1 cellular context compared by ENCODE assay signal in the genomic region with DNA sequence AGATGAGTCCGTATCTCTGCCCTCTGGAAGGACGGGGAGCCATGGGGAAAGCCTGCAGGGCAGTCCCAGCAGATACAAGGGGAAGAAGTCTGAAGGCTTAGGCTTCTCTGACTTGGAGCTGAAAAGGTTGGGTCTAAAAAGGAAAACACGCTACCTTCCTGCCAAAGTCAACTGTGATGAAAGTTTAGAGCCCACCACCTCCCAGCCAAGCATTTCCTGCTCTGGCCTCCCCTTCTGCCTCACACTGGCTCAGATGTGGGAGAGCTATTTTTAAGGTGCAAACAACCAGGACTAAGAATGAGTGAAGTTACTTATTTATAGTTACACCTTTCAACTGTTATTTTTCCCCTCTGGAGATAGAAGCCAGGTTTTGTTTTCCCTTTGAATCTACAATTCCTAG.
TF ChIP-seq lines count a peak whose summit lies in the region.

No MANE protein-coding gene starts in this region.

TF ChIP-seq in GM23338, 12 proteins besides CTCF, POLR2A, EP300 and RAD21 (continued from another document):
- TF ChIP-seq, protein P1, sequence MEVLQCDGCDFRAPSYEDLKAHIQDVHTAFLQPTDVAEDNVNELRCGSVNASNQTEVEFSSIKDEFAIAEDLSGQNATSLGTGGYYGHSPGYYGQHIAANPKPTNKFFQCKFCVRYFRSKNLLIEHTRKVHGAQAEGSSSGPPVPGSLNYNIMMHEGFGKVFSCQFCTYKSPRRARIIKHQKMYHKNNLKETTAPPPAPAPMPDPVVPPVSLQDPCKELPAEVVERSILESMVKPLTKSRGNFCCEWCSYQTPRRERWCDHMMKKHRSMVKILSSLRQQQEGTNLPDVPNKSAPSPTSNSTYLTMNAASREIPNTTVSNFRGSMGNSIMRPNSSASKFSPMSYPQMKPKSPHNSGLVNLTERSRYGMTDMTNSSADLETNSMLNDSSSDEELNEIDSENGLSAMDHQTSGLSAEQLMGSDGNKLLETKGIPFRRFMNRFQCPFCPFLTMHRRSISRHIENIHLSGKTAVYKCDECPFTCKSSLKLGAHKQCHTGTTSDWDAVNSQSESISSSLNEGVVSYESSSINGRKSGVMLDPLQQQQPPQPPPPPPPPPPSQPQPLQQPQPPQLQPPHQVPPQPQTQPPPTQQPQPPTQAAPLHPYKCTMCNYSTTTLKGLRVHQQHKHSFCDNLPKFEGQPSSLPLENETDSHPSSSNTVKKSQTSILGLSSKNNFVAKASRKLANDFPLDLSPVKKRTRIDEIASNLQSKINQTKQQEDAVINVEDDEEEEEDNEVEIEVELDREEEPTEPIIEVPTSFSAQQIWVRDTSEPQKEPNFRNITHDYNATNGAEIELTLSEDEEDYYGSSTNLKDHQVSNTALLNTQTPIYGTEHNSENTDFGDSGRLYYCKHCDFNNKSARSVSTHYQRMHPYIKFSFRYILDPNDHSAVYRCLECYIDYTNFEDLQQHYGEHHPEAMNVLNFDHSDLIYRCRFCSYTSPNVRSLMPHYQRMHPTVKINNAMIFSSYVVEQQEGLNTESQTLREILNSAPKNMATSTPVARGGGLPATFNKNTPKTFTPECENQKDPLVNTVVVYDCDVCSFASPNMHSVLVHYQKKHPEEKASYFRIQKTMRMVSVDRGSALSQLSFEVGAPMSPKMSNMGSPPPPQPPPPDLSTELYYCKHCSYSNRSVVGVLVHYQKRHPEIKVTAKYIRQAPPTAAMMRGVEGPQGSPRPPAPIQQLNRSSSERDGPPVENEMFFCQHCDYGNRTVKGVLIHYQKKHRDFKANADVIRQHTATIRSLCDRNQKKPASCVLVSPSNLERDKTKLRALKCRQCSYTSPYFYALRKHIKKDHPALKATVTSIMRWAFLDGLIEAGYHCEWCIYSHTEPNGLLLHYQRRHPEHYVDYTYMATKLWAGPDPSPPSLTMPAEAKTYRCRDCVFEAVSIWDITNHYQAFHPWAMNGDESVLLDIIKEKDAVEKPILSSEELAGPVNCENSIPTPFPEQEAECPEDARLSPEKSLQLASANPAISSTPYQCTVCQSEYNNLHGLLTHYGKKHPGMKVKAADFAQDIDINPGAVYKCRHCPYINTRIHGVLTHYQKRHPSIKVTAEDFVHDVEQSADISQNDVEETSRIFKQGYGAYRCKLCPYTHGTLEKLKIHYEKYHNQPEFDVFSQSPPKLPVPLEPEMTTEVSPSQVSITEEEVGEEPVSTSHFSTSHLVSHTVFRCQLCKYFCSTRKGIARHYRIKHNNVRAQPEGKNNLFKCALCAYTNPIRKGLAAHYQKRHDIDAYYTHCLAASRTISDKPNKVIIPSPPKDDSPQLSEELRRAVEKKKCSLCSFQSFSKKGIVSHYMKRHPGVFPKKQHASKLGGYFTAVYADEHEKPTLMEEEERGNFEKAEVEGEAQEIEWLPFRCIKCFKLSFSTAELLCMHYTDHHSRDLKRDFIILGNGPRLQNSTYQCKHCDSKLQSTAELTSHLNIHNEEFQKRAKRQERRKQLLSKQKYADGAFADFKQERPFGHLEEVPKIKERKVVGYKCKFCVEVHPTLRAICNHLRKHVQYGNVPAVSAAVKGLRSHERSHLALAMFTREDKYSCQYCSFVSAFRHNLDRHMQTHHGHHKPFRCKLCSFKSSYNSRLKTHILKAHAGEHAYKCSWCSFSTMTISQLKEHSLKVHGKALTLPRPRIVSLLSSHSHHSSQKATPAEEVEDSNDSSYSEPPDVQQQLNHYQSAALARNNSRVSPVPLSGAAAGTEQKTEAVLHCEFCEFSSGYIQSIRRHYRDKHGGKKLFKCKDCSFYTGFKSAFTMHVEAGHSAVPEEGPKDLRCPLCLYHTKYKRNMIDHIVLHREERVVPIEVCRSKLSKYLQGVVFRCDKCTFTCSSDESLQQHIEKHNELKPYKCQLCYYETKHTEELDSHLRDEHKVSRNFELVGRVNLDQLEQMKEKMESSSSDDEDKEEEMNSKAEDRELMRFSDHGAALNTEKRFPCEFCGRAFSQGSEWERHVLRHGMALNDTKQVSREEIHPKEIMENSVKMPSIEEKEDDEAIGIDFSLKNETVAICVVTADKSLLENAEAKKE (CRISPR knock-in tag; IDR thresholded peaks at IDR 0.05) = no peak
- no peak for TF ChIP-seq EZH2phosphoT487 (IDR thresholded peaks at IDR 0.05; ENCODE audit: unreplicated experiment)
- TF ChIP-seq POLR2AphosphoS5 (IDR thresholded peaks at IDR 0.05; ENCODE audit: low read depth) = no peak
- no peak for TF ChIP-seq ZNF331 (CRISPR knock-in tag; IDR thresholded peaks at IDR 0.05; ENCODE audit: low read depth)
- TF ChIP-seq JUNB (IDR thresholded peaks at IDR 0.05; ENCODE audit: unreplicated experiment) = no peak
- TF ChIP-seq, protein P2, sequence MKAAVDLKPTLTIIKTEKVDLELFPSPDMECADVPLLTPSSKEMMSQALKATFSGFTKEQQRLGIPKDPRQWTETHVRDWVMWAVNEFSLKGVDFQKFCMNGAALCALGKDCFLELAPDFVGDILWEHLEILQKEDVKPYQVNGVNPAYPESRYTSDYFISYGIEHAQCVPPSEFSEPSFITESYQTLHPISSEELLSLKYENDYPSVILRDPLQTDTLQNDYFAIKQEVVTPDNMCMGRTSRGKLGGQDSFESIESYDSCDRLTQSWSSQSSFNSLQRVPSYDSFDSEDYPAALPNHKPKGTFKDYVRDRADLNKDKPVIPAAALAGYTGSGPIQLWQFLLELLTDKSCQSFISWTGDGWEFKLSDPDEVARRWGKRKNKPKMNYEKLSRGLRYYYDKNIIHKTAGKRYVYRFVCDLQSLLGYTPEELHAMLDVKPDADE (IDR thresholded peaks at IDR 0.05) = no peak
- no peak for TF ChIP-seq CREB1 (CRISPR knock-in tag; IDR thresholded peaks at IDR 0.05; ENCODE audit: low read depth)
- no peak for TF ChIP-seq ZNF114 (CRISPR knock-in tag; IDR thresholded peaks at IDR 0.05)
- TF ChIP-seq NANOG (IDR thresholded peaks at IDR 0.05; ENCODE audit: borderline replicate concordance) = no peak
- TF ChIP-seq, protein P3, sequence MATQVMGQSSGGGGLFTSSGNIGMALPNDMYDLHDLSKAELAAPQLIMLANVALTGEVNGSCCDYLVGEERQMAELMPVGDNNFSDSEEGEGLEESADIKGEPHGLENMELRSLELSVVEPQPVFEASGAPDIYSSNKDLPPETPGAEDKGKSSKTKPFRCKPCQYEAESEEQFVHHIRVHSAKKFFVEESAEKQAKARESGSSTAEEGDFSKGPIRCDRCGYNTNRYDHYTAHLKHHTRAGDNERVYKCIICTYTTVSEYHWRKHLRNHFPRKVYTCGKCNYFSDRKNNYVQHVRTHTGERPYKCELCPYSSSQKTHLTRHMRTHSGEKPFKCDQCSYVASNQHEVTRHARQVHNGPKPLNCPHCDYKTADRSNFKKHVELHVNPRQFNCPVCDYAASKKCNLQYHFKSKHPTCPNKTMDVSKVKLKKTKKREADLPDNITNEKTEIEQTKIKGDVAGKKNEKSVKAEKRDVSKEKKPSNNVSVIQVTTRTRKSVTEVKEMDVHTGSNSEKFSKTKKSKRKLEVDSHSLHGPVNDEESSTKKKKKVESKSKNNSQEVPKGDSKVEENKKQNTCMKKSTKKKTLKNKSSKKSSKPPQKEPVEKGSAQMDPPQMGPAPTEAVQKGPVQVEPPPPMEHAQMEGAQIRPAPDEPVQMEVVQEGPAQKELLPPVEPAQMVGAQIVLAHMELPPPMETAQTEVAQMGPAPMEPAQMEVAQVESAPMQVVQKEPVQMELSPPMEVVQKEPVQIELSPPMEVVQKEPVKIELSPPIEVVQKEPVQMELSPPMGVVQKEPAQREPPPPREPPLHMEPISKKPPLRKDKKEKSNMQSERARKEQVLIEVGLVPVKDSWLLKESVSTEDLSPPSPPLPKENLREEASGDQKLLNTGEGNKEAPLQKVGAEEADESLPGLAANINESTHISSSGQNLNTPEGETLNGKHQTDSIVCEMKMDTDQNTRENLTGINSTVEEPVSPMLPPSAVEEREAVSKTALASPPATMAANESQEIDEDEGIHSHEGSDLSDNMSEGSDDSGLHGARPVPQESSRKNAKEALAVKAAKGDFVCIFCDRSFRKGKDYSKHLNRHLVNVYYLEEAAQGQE (IDR thresholded peaks at IDR 0.05; ENCODE audit: unreplicated experiment) = no peak
- TF ChIP-seq STAT1 (IDR thresholded peaks at IDR 0.05; ENCODE audit: unreplicated experiment) = no peak
